Comparison of ENCODE assay signal across 1 cellular context in genomic region chr12:116242740-116243139, GRCh38.
TF ChIP-seq lines count a peak whose summit lies in the region.

No MANE protein-coding gene starts in this region.

TF ChIP-seq in SK-N-SH treated with all-trans-retinoic acid at 6 μM for 48 hours, 23 proteins besides CTCF, POLR2A, EP300 and RAD21 (continued from another document):
- no peak for TF ChIP-seq CSRNP3 (CRISPR knock-in tag; IDR thresholded peaks at IDR 0.05)
- no peak for TF ChIP-seq PATZ1 (CRISPR knock-in tag; IDR thresholded peaks at IDR 0.05; ENCODE audit: borderline replicate concordance)
- TF ChIP-seq POU6F1 (CRISPR knock-in tag; IDR thresholded peaks at IDR 0.05; ENCODE audit: borderline replicate concordance, low read depth): no peak
